ENCODE assay signal across 8 cellular contexts in the genomic region with DNA sequence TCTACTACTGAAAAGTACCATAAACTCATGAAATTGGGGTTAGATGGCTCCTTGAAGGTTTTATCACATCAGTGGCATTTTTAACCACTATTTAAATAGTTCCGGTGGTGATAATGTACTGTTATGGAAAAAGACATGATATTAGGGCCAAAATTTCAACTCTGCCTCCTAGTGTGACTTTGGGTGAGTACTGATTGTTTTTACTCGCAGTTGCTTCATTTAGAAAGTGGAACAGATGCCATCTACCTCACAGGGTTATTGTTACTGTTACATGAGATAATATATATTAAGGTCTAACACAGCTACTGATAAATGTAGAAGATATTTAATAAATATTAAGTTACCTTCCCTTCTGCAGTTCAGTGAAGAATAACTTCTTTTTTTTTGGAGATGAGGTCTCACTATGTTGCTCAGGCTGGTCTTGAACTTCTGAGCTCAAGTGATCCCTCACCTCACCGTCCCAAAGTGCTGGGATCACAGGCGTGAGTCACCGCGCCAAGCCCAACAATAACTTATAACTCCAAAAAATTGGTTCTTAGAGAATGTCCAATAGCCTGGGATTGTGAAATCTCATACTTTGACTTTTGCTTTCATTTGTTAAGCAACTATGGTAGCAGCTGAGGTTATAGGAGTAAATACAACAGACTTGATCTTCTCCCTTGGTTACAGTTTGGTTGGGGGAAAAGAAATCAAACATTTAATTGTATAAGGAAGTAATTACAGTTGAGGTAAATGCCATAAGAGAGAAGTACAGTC. TPM values are rescaled to one million over a fixed set of nuclear protein-coding genes. Genes with fewer than 3 reads are reported as not detected.
A peak's percentile ranks its signal among the peaks of the same experiment; 100 is the strongest.
DNase-seq lines count a peak whose midpoint lies in the region; ATAC-seq and TF ChIP-seq lines count a peak whose summit lies in the region.

No MANE protein-coding gene starts in this region.

- POLR2A ChIA-PET in CD4-positive, alpha-beta T cell (lab: Charles Lee) = interaction anchor here (0.9 to 1.1 kb wide), 2 partner anchors 23 to 48 kb away, joined by 3 to 4 read pairs; a partner anchor contains a TSS

- H3K36me3 Mint-ChIP-seq in CD4-positive, alpha-beta T cell (ENCODE audit: low read depth) = no peaks in the 10 kb centered on the region

- no peak overlapping the region for H3K4me3 Mint-ChIP-seq in CD4-positive, alpha-beta T cell

- no peak overlapping the region for H3K27ac ChIP-seq in CD4-positive, alpha-beta T cell (ENCODE audit: low read depth, low read length)

- no peaks in the 10 kb centered on the region for H3K9me3 Mint-ChIP-seq in CD4-positive, alpha-beta T cell

- no peaks in the 10 kb centered on the region for H3K27me3 Mint-ChIP-seq in CD4-positive, alpha-beta T cell

- no peaks in the 10 kb centered on the region for H3K9me3 ChIP-seq in CD4-positive, alpha-beta T cell (ENCODE audit: control insufficient read depth, low read length)

- no peaks in the 10 kb centered on the region for H3K27me3 ChIP-seq in CD4-positive, alpha-beta T cell (ENCODE audit: control insufficient read depth, insufficient read depth, low read length)

- peak overlapping the region; percentile 13 for H3K27ac Mint-ChIP-seq in CD4-positive, alpha-beta T cell

- no peak for ATAC-seq in CD4-positive, alpha-beta T cell (ENCODE audit: poor library complexity)
- ATAC-seq in esophagus mucosa (peak; percentile 49), omental fat pad (ENCODE audit: low FRiP score) (peak; percentile 57), HG02885 (IDR thresholded peaks at IDR 0.05; ENCODE audit: poor library complexity, unreplicated experiment) (no peak), HG03095 (IDR thresholded peaks at IDR 0.05; ENCODE audit: unreplicated experiment) (no peak)

- DNase-seq in CD4-positive, alpha-beta T cell = no peak
- DNase-seq in M059J (ENCODE audit: low read depth) (peak; percentile 32), omental fat pad (ENCODE audit: low spot score) (no peak), GM20000 (ENCODE audit: low spot score) (no peak)
- no peak for DNase-seq in activated CD8-positive, alpha-beta memory T cell treated with anti-CD3 and anti-CD28 coated beads, Interleukin-2, amount 50 U/mL, for 4 hours

- no peak for TF ChIP-seq CTCF in CD4-positive, alpha-beta T cell (IDR thresholded peaks at IDR 0.05)
- TF ChIP-seq CTCF in omental fat pad (IDR thresholded peaks at IDR 0.05) = no peak
- TF ChIP-seq CTCF in GM20000 (IDR thresholded peaks at IDR 0.05; ENCODE audit: extremely low read depth, missing control alignments) = no peak

- intact Hi-C loops in CD4-positive, alpha-beta T cell (cut with DNase I, micrococcal nuclease) = no loop called here

- CTCF ChIA-PET in CD4-positive, alpha-beta T cell (lab: Charles Lee) = no interaction called here

- peaks cover 54% of the 10 kb centered on the region for H3K4me1 Mint-ChIP-seq in CD4-positive, alpha-beta T cell (ENCODE audit: low read depth)

RNA-seq across cellular contexts. Expression of a gene that starts 48.3 kb away (rescaled TPM):
- 10 to 100 TPM; 23.2 to 24.9 TPM for total RNA-seq in CD4-positive, alpha-beta T cell
- 16.4 and 21.0 TPM in 2 replicates for total RNA-seq in M059J (2014; rRNA removed; shearing (Covaris generic))
- 25.5 TPM for total RNA-seq in esophagus mucosa
- total RNA-seq in omental fat pad = 10 to 100 TPM; 47.8 to 74.4 (median 54.0) TPM

Comparison
In these comparisons a context has a peak if more than half of its experiments do, and no peak if none do; other contexts are left out.
1. ATAC-seq: peak in esophagus mucosa (single experiment) and omental fat pad (single experiment); none in CD4-positive, alpha-beta T cell (single experiment), HG02885 (single experiment) and HG03095 (single experiment).